8 cellular contexts compared by ENCODE assay signal in the genomic region with DNA sequence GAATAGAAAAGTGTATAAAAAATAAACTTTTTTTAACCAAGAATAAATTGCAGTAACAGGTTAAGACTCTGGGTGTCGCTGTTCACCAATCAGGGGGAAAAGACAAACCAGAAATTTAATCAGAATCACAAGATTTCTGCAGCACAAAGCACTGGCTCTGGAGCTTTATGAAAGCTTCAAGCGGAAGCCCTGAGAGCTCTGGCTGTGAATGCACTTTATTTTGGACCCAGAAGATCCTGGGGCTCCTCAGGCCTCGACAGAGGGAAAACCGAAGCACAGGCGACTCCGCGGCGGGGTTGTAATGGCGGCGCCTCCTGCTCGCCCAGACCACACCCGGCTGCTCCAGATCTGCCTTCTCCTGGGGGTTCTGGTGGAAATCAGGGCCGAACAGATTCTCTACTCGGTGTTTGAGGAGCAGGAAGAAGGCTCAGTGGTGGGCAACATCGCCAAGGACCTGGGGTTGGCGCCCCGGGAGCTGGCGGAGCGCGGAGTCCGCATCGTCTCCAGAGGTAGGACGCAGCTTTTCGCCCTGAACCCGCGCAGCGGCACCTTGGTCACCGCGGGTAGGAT. TPM values are rescaled to one million over a fixed set of nuclear protein-coding genes. Genes with fewer than 3 reads are reported as not detected.
DNase-seq lines count a peak whose midpoint lies in the region; ATAC-seq and TF ChIP-seq lines count a peak whose summit lies in the region.

A gene (plus strand): TSS at position 122 of the 570 bp plus-strand sequence. CDS start 87 bp downstream, at position 209.

- CTCF ChIA-PET in CD8-positive, alpha-beta T cell (lab: Charles Lee) = interaction anchor here (1.1 to 1.4 kb wide), 6 partner anchors 9 to 212 kb away, joined by 3 to 4 read pairs (median 3); a partner anchor contains a TSS

- no peak for DNase-seq in CD8-positive, alpha-beta T cell
- DNase-seq in KBM-7 (peak; percentile 17), spleen (no peak), NCI-H2029 (lab: John Stamatoyannopoulos, UW) (no peak), NCI-H2171 (lab: John Stamatoyannopoulos, UW) (no peak)
- no peak for DNase-seq in central memory CD8-positive, alpha-beta T cell (ENCODE audit: low spot score in 2 of 2)
- no peak for DNase-seq in naive thymus-derived CD8-positive, alpha-beta T cell

- ATAC-seq in CD8-positive, alpha-beta T cell = no peak
- ATAC-seq in central memory CD8-positive, alpha-beta T cell (replicated peaks; ENCODE audit: extremely low read depth, poor library complexity, severe bottlenecking) = no peak
- ATAC-seq in naive thymus-derived CD8-positive, alpha-beta T cell = peak in 1 of 2 donors; percentile 27
- no peak for ATAC-seq in activated CD4-positive, CD25-positive, alpha-beta regulatory T cell treated with anti-CD3 and anti-CD28 coated beads, Interleukin-2, amount 50 U/mL, for 24 hours

- whole genome bisulfite sequencing in spleen, 5 donors = 17 to 28% (median 22%) methylated on average over 28 to 29 of the region's 29 CpGs

- intact Hi-C loops in CD8-positive, alpha-beta T cell (cut with DNase I, micrococcal nuclease) = no loop called here
- intact Hi-C loops in spleen (cut with DNase I; ENCODE audit: low total_unique reads) = no loop called here

- H3K27me3 ChIP-seq in CD8-positive, alpha-beta T cell (ENCODE audit: insufficient read depth, low read length) = no peaks in the 10 kb centered on the region
- H3K27me3 ChIP-seq in spleen (replicated peaks in 1 of 7) = peaks cover 0 to 92% (median 20%) of the 10 kb centered on the region in 7 donors

- H3K4me3 ChIP-seq in CD8-positive, alpha-beta T cell (ENCODE audit: low read depth, low read length) = no peak within 1 kb of the TSS
- H3K4me3 ChIP-seq in spleen = peak within 1 kb of the TSS in 3 of 8 donors; percentile 11 to 54 (median 22)

- peaks cover 2% of the 10 kb centered on the region for H3K4me1 Mint-ChIP-seq in CD8-positive, alpha-beta T cell (ENCODE audit: low read depth)
- peaks cover 5% of the 10 kb centered on the region for H3K4me1 Mint-ChIP-seq in central memory CD8-positive, alpha-beta T cell
- H3K4me1 Mint-ChIP-seq in naive thymus-derived CD8-positive, alpha-beta T cell = peaks cover 0 to 5% (median 2%) of the 10 kb centered on the region in 4 donors

- TF ChIP-seq POLR2A in spleen (IDR thresholded peaks at IDR 0.05) = no peak

- H3K27ac Mint-ChIP-seq in CD8-positive, alpha-beta T cell = no peak within 1 kb of the TSS
- H3K27ac Mint-ChIP-seq in central memory CD8-positive, alpha-beta T cell (ENCODE audit: low read depth) = no peak within 1 kb of the TSS
- H3K27ac Mint-ChIP-seq in naive thymus-derived CD8-positive, alpha-beta T cell = no peak within 1 kb of the TSS

- in situ Hi-C loops in KBM-7 (cut with MboI; ENCODE audit: low pct_unique_long_range_greater_than_20kb, low sequenced_read_pairs) = loop anchor here (25.0 kb wide), 1 partner anchor 207 kb away; no protein-coding TSS in a partner anchor

- TF ChIP-seq CTCF in CD8-positive, alpha-beta T cell (IDR thresholded peaks at IDR 0.05) = peak; percentile 48
- peak in 4 of 11 experiments; percentile 21 to 25 (median 24) for TF ChIP-seq CTCF in spleen (IDR thresholded peaks at IDR 0.05 in 8 of 11, conservative IDR thresholded peaks at IDR 0.05 in 3 of 11)

- peaks cover 64% of the 10 kb centered on the region for H3K27me3 Mint-ChIP-seq in CD8-positive, alpha-beta T cell (ENCODE audit: low read depth)
- H3K27me3 Mint-ChIP-seq in central memory CD8-positive, alpha-beta T cell = peaks cover 81% of the 10 kb centered on the region
- H3K27me3 Mint-ChIP-seq in naive thymus-derived CD8-positive, alpha-beta T cell = peaks cover 39 to 99% (median 72%) of the 10 kb centered on the region in 5 donors

- H3K36me3 Mint-ChIP-seq in CD8-positive, alpha-beta T cell = peaks cover 2% of the 10 kb centered on the region
- H3K36me3 Mint-ChIP-seq in central memory CD8-positive, alpha-beta T cell (ENCODE audit: insufficient read depth) = no peaks in the 10 kb centered on the region
- H3K36me3 Mint-ChIP-seq in naive thymus-derived CD8-positive, alpha-beta T cell = peaks cover 16 to 54% (median 21%) of the 10 kb centered on the region in 3 donors

- no peak within 1 kb of the TSS for H3K27ac ChIP-seq in CD8-positive, alpha-beta T cell (ENCODE audit: low read depth, low read length)
- H3K27ac ChIP-seq in spleen = no peak within 1 kb of the TSS

- peak within 1 kb of the TSS; percentile 43 for H3K4me3 Mint-ChIP-seq in CD8-positive, alpha-beta T cell
- H3K4me3 Mint-ChIP-seq in central memory CD8-positive, alpha-beta T cell = peak within 1 kb of the TSS; percentile 34
- H3K4me3 Mint-ChIP-seq in naive thymus-derived CD8-positive, alpha-beta T cell = peak within 1 kb of the TSS in 8 of 10 donors; percentile 6 to 58 (median 30)

- H3K9me3 ChIP-seq in CD8-positive, alpha-beta T cell (ENCODE audit: low read length) = peaks cover 8% of the 10 kb centered on the region
- H3K9me3 ChIP-seq in spleen = peaks cover 0 to 100% (median 85%) of the 10 kb centered on the region in 8 donors

- POLR2A ChIA-PET in CD8-positive, alpha-beta T cell (lab: Charles Lee) = no interaction called here
- POLR2A ChIA-PET in naive thymus-derived CD8-positive, alpha-beta T cell (lab: Charles Lee) = no interaction called here

- no peaks in the 10 kb centered on the region for H3K36me3 ChIP-seq in CD8-positive, alpha-beta T cell (ENCODE audit: insufficient read depth, low read length)
- no peaks in the 10 kb centered on the region for H3K36me3 ChIP-seq in spleen

- peaks cover 19% of the 10 kb centered on the region for H3K9me3 Mint-ChIP-seq in CD8-positive, alpha-beta T cell
- H3K9me3 Mint-ChIP-seq in central memory CD8-positive, alpha-beta T cell = peaks cover 9% of the 10 kb centered on the region
- peaks cover 6 to 81% (median 49%) of the 10 kb centered on the region in 9 donors for H3K9me3 Mint-ChIP-seq in naive thymus-derived CD8-positive, alpha-beta T cell

- H3K4me1 ChIP-seq in CD8-positive, alpha-beta T cell (ENCODE audit: insufficient read depth, low read length) = no peaks in the 10 kb centered on the region
- no peaks in the 10 kb centered on the region for H3K4me1 ChIP-seq in spleen

RNA-seq across cellular contexts. Expression of the gene that starts here (rescaled TPM):
- not detected for total RNA-seq in CD8-positive, alpha-beta T cell
- total RNA-seq in naive thymus-derived CD8-positive, alpha-beta T cell = under 1 TPM; 0.11 to 0.34 TPM
- polyA plus RNA-seq in naive thymus-derived CD8-positive, alpha-beta T cell = not detected
- 1 to 10 TPM; 1.4 to 4.5 (median 2.7) TPM for total RNA-seq in spleen
- polyA plus RNA-seq in spleen = under 1 TPM; 0.04 to 0.16 (median 0.05) TPM
